In genomic region chr3:173221010-173221409, GRCh38 we compare ENCODE assay signal across 9 cellular contexts.
A peak's percentile ranks its signal among the peaks of the same experiment; 100 is the strongest.
DNase-seq lines count a peak whose midpoint lies in the region; ATAC-seq, FAIRE-seq and TF ChIP-seq lines count a peak whose summit lies in the region.
"Had no signal": no experiment of that assay in that cellular context is flagged by ENCODE, and none has a peak within 500 bp of the region (broad histone marks: within the 10 kb centered on the region; RNA-seq: fewer than 3 reads in every experiment).

No MANE protein-coding gene starts in this region.

- no peaks in the 10 kb centered on the region for H3K4me1 Mint-ChIP-seq in activated CD4-positive, alpha-beta memory T cell treated with anti-CD3 and anti-CD28 coated beads for 36 hours (ENCODE audit: low read depth)

- H2AFZ ChIP-seq in GM12878 (ENCODE audit: control insufficient read depth, low read depth, low read length) (no peak overlapping the region), osteoblast (ENCODE audit: low read length) (no peak overlapping the region)

- H3K27ac ChIP-seq in GM12878 (ENCODE audit: control insufficient read depth, insufficient read depth) (no peak overlapping the region), osteoblast (ENCODE audit: low read depth, low read length) (no peak overlapping the region)

- 0 out of 2 replicates have a peak, but pooled peaks have one; percentile 27 for TF ChIP-seq RAD21 in GM12878 (IDR thresholded peaks at IDR 0.05; ENCODE audit: insufficient read depth, low read depth, low read length)

- no peaks in the 10 kb centered on the region for H3K27me3 Mint-ChIP-seq in activated CD4-positive, alpha-beta memory T cell treated with anti-CD3 and anti-CD28 coated beads for 36 hours

- in situ Hi-C loops in GM12878 (cut with MboI), result no loop called here

- H3K27ac Mint-ChIP-seq in activated CD4-positive, alpha-beta memory T cell treated with anti-CD3 and anti-CD28 coated beads for 36 hours, result no peak overlapping the region

- H3K4me3 ChIP-seq in GM12878, result no peak overlapping the region
- H3K4me3 ChIP-seq in osteoblast (ENCODE audit: insufficient read depth, low read length), result no peak overlapping the region

- WGBS in GM12878 (ENCODE audit: insufficient coverage, insufficient replicate concordance, low lambda C conversion rate, missing lambda C conversion rate), result 0% methylated on average over 1 of the region's 1 CpG

- RAD21 ChIA-PET in GM12878 (lab: Charles Lee; ENCODE audit: unreplicated experiment), result no interaction called here

- H3K4me1 ChIP-seq in GM12878 (ENCODE audit: control insufficient read depth, insufficient read depth, low read length) (no peaks in the 10 kb centered on the region), osteoblast (ENCODE audit: insufficient read depth, low read length) (no peaks in the 10 kb centered on the region)

- H3K36me3 ChIP-seq in GM12878 (ENCODE audit: control insufficient read depth in 2 of 2, insufficient read depth in 2 of 2, low read length in 1 of 2) (no peaks in the 10 kb centered on the region), osteoblast (ENCODE audit: insufficient read depth, low read length) (no peaks in the 10 kb centered on the region)

- POLR2A ChIA-PET in GM12878 (lab: Charles Lee), result no interaction called here
- POLR2A ChIA-PET in activated CD4-positive, alpha-beta memory T cell treated with anti-CD3 and anti-CD28 coated beads for 36 hours (lab: Charles Lee), result no interaction called here

- no peak for FAIRE-seq in GM12878 (lab: Jason Lieb, UNC)

- no peak overlapping the region for H3K4me3 Mint-ChIP-seq in activated CD4-positive, alpha-beta memory T cell treated with anti-CD3 and anti-CD28 coated beads for 36 hours

- no peak overlapping the region for H3K9ac ChIP-seq in GM12878 (ENCODE audit: control insufficient read depth, insufficient read depth, low read length)

- TF ChIP-seq CTCF in GM12878 (IDR thresholded peaks at IDR 0.05 in 2 of 3, conservative IDR thresholded peaks at IDR 0.05 in 1 of 3; ENCODE audit: control insufficient read depth in 2 of 3, extremely low read depth in 1 of 3, insufficient read depth in 1 of 3, low read depth in 3 of 3, low read length in 3 of 3), result peak; percentile 28 to 36 (median 30); a peak in 3 of 6 replicates
- TF ChIP-seq CTCF in osteoblast (IDR thresholded peaks at IDR 0.05; ENCODE audit: extremely low read depth, low read depth, low read length), result peak; percentile 14

- H3K9me3 ChIP-seq in GM12878 (replicated peaks; ENCODE audit: control insufficient read depth, insufficient read depth, low read length) (no peaks in the 10 kb centered on the region), osteoblast (ENCODE audit: low read depth, low read length) (no peaks in the 10 kb centered on the region)

- SMC1A ChIA-PET in GM12878 (lab: Charles Lee; ENCODE audit: uncharacterized antibody, unreplicated experiment), result no interaction called here

- H3K9me3 Mint-ChIP-seq in activated CD4-positive, alpha-beta memory T cell treated with anti-CD3 and anti-CD28 coated beads for 36 hours, result peaks cover 9% of the 10 kb centered on the region

- CTCF ChIA-PET in GM12878 (lab: Yijun Ruan, JAX), result no interaction called here
- CTCF ChIA-PET in activated CD4-positive, alpha-beta memory T cell treated with anti-CD3 and anti-CD28 coated beads for 36 hours (lab: Charles Lee), result no interaction called here

- intact Hi-C loops in GM12878 (cut with micrococcal nuclease; ENCODE audit: unreplicated experiment), result no loop called here
- intact Hi-C loops in activated CD4-positive, alpha-beta memory T cell treated with anti-CD3 and anti-CD28 coated beads for 36 hours (cut with micrococcal nuclease), result no loop called here

- DNase-seq in NCI-H748 (lab: John Stamatoyannopoulos, UW; ENCODE audit: unreplicated experiment) (peak; percentile 1), NCI-H748 treated with DMSO at 0.1 percent for 48 hours (lab: John Stamatoyannopoulos, UW) (no peak), Kasumi-1 (lab: John Stamatoyannopoulos, UW) (peak; percentile 46 to 51), GM12878 (ENCODE audit: low read depth, low spot score) (no peak), osteoblast (ENCODE audit: insufficient read length, low spot score, missing footprints) (no peak), islet precursor cell (no peak), T-helper 2 cell (no peak)
- no peak for DNase-seq in activated CD4-positive, alpha-beta memory T cell treated with anti-CD3 and anti-CD28 coated beads for 36 hours
- DNase-seq: stimulated activated CD4-positive, alpha-beta T cell treated with anti-CD3 and anti-CD28 coated beads, Interleukin-4, amount 100 ng/mL, for 24 hours had no signal

- no peaks in the 10 kb centered on the region for H3K36me3 Mint-ChIP-seq in activated CD4-positive, alpha-beta memory T cell treated with anti-CD3 and anti-CD28 coated beads for 36 hours

- no peaks in the 10 kb centered on the region for H3K79me2 ChIP-seq in GM12878 (ENCODE audit: control insufficient read depth, insufficient read depth, low read length)
- H3K79me2 ChIP-seq in osteoblast (ENCODE audit: insufficient read depth, low read length), result no peaks in the 10 kb centered on the region

- TF ChIP-seq EP300 in GM12878 (IDR thresholded peaks at IDR 0.05; ENCODE audit: borderline replicate concordance in 1 of 2, control insufficient read depth in 1 of 2, low read depth in 2 of 2, low read length in 2 of 2), result no peak

- H3K4me2 ChIP-seq in GM12878 (ENCODE audit: control insufficient read depth, insufficient read depth) (no peak overlapping the region), osteoblast (ENCODE audit: insufficient read depth, low read length) (no peak overlapping the region)

- no peaks in the 10 kb centered on the region for H3K27me3 ChIP-seq in GM12878 (replicated peaks in 1 of 2; ENCODE audit: control insufficient read depth in 2 of 2, insufficient read depth in 2 of 2, low read length in 1 of 2)
- no peaks in the 10 kb centered on the region for H3K27me3 ChIP-seq in osteoblast (ENCODE audit: insufficient read depth, low read length)

- peak; percentile 34; the same call in 1 of the 3 replicates for ATAC-seq in GM12878

- H4K20me1 ChIP-seq in GM12878 (ENCODE audit: control insufficient read depth, insufficient read depth) (no peaks in the 10 kb centered on the region), osteoblast (ENCODE audit: insufficient read depth, low read length) (no peaks in the 10 kb centered on the region)

- no TSS peak for BruUV-seq in GM12878 (replicated peaks; lab: Mats Ljungman, UMichigan)

- no peak for TF ChIP-seq POLR2A in GM12878 (IDR thresholded peaks at IDR 0.05; ENCODE audit: low read depth, low read length)

TF ChIP-seq in GM12878, 131 proteins besides CTCF, POLR2A, EP300 and RAD21:
- TF ChIP-seq TCF7 (IDR thresholded peaks at IDR 0.05; ENCODE audit: borderline replicate concordance) (no peak), HDAC2 (IDR thresholded peaks at IDR 0.05) (no peak), EZH2 (IDR thresholded peaks at IDR 0.05; ENCODE audit: borderline replicate concordance, control insufficient read depth, low read depth, low read length) (no peak), YBX1 (IDR thresholded peaks at IDR 0.05) (no peak), EED (IDR thresholded peaks at IDR 0.05; ENCODE audit: low read depth) (no peak), RAD51 (IDR thresholded peaks at IDR 0.05) (no peak), RFX5 (IDR thresholded peaks at IDR 0.05; ENCODE audit: low read depth, low read length) (no peak), ETV6 (conservative IDR thresholded peaks at IDR 0.05 in 1 of 2, IDR thresholded peaks at IDR 0.05 in 1 of 2; ENCODE audit: borderline replicate concordance in 1 of 2, low read depth in 1 of 2) (no peak), RB1 (IDR thresholded peaks at IDR 0.05; ENCODE audit: borderline replicate concordance) (no peak), HDGF (IDR thresholded peaks at IDR 0.05) (no peak), ATF7 (IDR thresholded peaks at IDR 0.05; ENCODE audit: low read depth) (no peak), MXI1 (IDR thresholded peaks at IDR 0.05; ENCODE audit: low read depth, low read length) (no peak), MYC (IDR thresholded peaks at IDR 0.05; ENCODE audit: insufficient read depth, insufficient read length, insufficient replicate concordance, low read length, severe bottlenecking) (no peak), KDM1A (IDR thresholded peaks at IDR 0.05; ENCODE audit: borderline replicate concordance) (no peak), BACH1 (IDR thresholded peaks at IDR 0.05; ENCODE audit: borderline replicate concordance) (no peak), SMAD1 (IDR thresholded peaks at IDR 0.05; ENCODE audit: low read depth, partially characterized antibody) (no peak), E4F1 (IDR thresholded peaks at IDR 0.05; ENCODE audit: borderline replicate concordance, partially characterized antibody) (no peak), ZNF384 (IDR thresholded peaks at IDR 0.05; ENCODE audit: borderline replicate concordance, low read depth, low read length) (no peak)
TF ChIP-seq in GM12878: peak in this region for 0.

Comparison
In these comparisons a context has a peak if more than half of its experiments do, and no peak if none do; other contexts are left out.
1. DNase-seq: peak in NCI-H748 (single experiment) and Kasumi-1 (2 of 2); none in NCI-H748 treated with DMSO at 0.1 percent for 48 hours (single experiment), GM12878 (single experiment), osteoblast (single experiment), islet precursor cell (single experiment), T-helper 2 cell (0 of 5) and activated CD4-positive, alpha-beta memory T cell treated with anti-CD3 and anti-CD28 coated beads for 36 hours (single experiment).